Comparison of ENCODE assay signal across 1 cellular context in the genomic region with DNA sequence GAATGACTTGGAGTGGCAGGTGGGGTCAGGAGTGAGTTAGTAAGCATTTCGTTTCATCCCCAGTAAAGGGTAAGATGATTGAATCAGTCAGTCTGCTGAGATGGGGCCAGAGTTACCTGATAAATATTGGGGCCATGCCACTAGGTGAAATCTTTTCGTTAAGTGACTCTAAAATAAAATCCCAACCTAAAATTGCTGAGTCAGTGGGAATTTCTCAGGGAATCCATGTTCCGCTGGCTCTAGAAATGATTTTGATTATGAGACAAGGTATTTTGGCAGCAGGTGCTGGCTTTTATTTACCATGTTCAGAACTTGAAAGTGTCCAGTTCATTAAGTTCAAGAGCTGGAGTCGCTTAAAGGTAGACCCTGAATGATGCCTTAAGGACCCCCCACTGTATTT.
A peak's percentile ranks its signal among the peaks of the same experiment; 100 is the strongest.
TF ChIP-seq lines count a peak whose summit lies in the region.

No MANE protein-coding gene starts in this region.

TF ChIP-seq in K562, 482 proteins besides CTCF, POLR2A, EP300 and RAD21 (continued from another document):
- TF ChIP-seq, protein P1, sequence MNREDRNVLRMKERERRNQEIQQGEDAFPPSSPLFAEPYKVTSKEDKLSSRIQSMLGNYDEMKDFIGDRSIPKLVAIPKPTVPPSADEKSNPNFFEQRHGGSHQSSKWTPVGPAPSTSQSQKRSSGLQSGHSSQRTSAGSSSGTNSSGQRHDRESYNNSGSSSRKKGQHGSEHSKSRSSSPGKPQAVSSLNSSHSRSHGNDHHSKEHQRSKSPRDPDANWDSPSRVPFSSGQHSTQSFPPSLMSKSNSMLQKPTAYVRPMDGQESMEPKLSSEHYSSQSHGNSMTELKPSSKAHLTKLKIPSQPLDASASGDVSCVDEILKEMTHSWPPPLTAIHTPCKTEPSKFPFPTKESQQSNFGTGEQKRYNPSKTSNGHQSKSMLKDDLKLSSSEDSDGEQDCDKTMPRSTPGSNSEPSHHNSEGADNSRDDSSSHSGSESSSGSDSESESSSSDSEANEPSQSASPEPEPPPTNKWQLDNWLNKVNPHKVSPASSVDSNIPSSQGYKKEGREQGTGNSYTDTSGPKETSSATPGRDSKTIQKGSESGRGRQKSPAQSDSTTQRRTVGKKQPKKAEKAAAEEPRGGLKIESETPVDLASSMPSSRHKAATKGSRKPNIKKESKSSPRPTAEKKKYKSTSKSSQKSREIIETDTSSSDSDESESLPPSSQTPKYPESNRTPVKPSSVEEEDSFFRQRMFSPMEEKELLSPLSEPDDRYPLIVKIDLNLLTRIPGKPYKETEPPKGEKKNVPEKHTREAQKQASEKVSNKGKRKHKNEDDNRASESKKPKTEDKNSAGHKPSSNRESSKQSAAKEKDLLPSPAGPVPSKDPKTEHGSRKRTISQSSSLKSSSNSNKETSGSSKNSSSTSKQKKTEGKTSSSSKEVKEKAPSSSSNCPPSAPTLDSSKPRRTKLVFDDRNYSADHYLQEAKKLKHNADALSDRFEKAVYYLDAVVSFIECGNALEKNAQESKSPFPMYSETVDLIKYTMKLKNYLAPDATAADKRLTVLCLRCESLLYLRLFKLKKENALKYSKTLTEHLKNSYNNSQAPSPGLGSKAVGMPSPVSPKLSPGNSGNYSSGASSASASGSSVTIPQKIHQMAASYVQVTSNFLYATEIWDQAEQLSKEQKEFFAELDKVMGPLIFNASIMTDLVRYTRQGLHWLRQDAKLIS (CRISPR knock-in tag; IDR thresholded peaks at IDR 0.05) = no peak
- TF ChIP-seq UBTF (IDR thresholded peaks at IDR 0.05; ENCODE audit: borderline replicate concordance in 1 of 2, low read depth in 2 of 2, low read length in 2 of 2) (no peak), MAFG (tag; conservative IDR thresholded peaks at IDR 0.05) (peak; percentile 85), PCBP1 (IDR thresholded peaks at IDR 0.05; ENCODE audit: low read depth, low read length, poor library complexity, severe bottlenecking) (no peak), ARID3A (IDR thresholded peaks at IDR 0.05; ENCODE audit: borderline replicate concordance, low read depth, low read length) (no peak), C11orf30 (IDR thresholded peaks at IDR 0.05; ENCODE audit: low read depth) (peak; percentile 85), MAFK (IDR thresholded peaks at IDR 0.05; ENCODE audit: low read length) (peak; percentile 91), MAFF (IDR thresholded peaks at IDR 0.05; ENCODE audit: low read length) (peak; percentile 88), FOXP1 (CRISPR knock-in tag; IDR thresholded peaks at IDR 0.05) (no peak), ZNF551 (CRISPR knock-in tag; IDR thresholded peaks at IDR 0.05) (no peak), MTA1 (IDR thresholded peaks at IDR 0.05; ENCODE audit: borderline replicate concordance) (no peak), ZNF134 (CRISPR knock-in tag; conservative IDR thresholded peaks at IDR 0.05) (no peak), NBN (IDR thresholded peaks at IDR 0.05; ENCODE audit: low read depth) (no peak), ZNF778 (CRISPR knock-in tag; IDR thresholded peaks at IDR 0.05) (no peak), TAF15 (IDR thresholded peaks at IDR 0.05; ENCODE audit: low read depth, low read length) (no peak)
- TF ChIP-seq, protein P2, sequence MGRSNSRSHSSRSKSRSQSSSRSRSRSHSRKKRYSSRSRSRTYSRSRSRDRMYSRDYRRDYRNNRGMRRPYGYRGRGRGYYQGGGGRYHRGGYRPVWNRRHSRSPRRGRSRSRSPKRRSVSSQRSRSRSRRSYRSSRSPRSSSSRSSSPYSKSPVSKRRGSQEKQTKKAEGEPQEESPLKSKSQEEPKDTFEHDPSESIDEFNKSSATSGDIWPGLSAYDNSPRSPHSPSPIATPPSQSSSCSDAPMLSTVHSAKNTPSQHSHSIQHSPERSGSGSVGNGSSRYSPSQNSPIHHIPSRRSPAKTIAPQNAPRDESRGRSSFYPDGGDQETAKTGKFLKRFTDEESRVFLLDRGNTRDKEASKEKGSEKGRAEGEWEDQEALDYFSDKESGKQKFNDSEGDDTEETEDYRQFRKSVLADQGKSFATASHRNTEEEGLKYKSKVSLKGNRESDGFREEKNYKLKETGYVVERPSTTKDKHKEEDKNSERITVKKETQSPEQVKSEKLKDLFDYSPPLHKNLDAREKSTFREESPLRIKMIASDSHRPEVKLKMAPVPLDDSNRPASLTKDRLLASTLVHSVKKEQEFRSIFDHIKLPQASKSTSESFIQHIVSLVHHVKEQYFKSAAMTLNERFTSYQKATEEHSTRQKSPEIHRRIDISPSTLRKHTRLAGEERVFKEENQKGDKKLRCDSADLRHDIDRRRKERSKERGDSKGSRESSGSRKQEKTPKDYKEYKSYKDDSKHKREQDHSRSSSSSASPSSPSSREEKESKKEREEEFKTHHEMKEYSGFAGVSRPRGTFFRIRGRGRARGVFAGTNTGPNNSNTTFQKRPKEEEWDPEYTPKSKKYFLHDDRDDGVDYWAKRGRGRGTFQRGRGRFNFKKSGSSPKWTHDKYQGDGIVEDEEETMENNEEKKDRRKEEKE (IDR thresholded peaks at IDR 0.05; ENCODE audit: borderline replicate concordance in 1 of 2, control insufficient read depth in 1 of 2, low read depth in 2 of 2, low read length in 1 of 2) = no peak
- TF ChIP-seq, protein P3, sequence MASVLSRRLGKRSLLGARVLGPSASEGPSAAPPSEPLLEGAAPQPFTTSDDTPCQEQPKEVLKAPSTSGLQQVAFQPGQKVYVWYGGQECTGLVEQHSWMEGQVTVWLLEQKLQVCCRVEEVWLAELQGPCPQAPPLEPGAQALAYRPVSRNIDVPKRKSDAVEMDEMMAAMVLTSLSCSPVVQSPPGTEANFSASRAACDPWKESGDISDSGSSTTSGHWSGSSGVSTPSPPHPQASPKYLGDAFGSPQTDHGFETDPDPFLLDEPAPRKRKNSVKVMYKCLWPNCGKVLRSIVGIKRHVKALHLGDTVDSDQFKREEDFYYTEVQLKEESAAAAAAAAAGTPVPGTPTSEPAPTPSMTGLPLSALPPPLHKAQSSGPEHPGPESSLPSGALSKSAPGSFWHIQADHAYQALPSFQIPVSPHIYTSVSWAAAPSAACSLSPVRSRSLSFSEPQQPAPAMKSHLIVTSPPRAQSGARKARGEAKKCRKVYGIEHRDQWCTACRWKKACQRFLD (CRISPR knock-in tag; IDR thresholded peaks at IDR 0.05) = no peak
